ENCODE assay signal across 10 cellular contexts in genomic region chr15:29674661-29675533, GRCh38.
DNase-seq lines count a peak whose midpoint lies in the region; FAIRE-seq and TF ChIP-seq lines count a peak whose summit lies in the region.
"Had no signal": no experiment of that assay in that cellular context is flagged by ENCODE, and none has a peak within 500 bp of the region (broad histone marks: within the 10 kb centered on the region; RNA-seq: fewer than 3 reads in every experiment).

No MANE protein-coding gene starts in this region.

- peak overlapping the region; percentile 51 for H3K4me3 ChIP-seq in AG09309 (ENCODE audit: control insufficient read depth, low read depth, low read length)
- H3K4me3 ChIP-seq in esophagus squamous epithelium, result peak overlapping the region; percentile 28 to 74 (median 45)
- peak overlapping the region; percentile 30 to 79 for H3K4me3 ChIP-seq in muscle layer of duodenum (ENCODE audit: low read depth in 1 of 2, low read length in 2 of 2)
- H3K4me3 ChIP-seq: SK-N-MC had no signal

- H3K4me1 ChIP-seq in esophagus squamous epithelium, result peaks cover 4 to 34% (median 4%) of the 10 kb centered on the region in 3 donors
- H3K4me1 ChIP-seq in muscle layer of duodenum (ENCODE audit: control insufficient read depth in 1 of 2, insufficient read depth in 2 of 2, low read length in 2 of 2), result peaks cover 3 to 6% of the 10 kb centered on the region in 2 donors

- no peaks in the 10 kb centered on the region for H3K36me3 ChIP-seq in esophagus squamous epithelium
- no peaks in the 10 kb centered on the region for H3K36me3 ChIP-seq in muscle layer of duodenum (ENCODE audit: control insufficient read depth in 1 of 2, insufficient read depth in 2 of 2, low read length in 2 of 2)

- H3K27me3 ChIP-seq in esophagus squamous epithelium, result peaks cover 0 to 47% (median 1%) of the 10 kb centered on the region in 4 donors
- H3K27me3 ChIP-seq in muscle layer of duodenum (ENCODE audit: low read depth, low read length), result no peaks in the 10 kb centered on the region

- no peak for FAIRE-seq in urothelium cell line (lab: Jason Lieb, UNC)

- no peak for TF ChIP-seq POLR2A in esophagus squamous epithelium (IDR thresholded peaks at IDR 0.05)

- 6 to 9% methylated on average over 16 to 30 of the region's 74 CpGs for WGBS in esophagus squamous epithelium, 2 donors

- TF ChIP-seq CTCF in AG09309 (IDR thresholded peaks at IDR 0.05; ENCODE audit: control insufficient read depth, insufficient read depth, low read depth, low read length, missing control alignments), result no peak
- no peak for TF ChIP-seq CTCF in esophagus squamous epithelium (IDR thresholded peaks at IDR 0.05)

- DNase-seq in AG09309 (ENCODE audit: low read depth) (no peak), NCI-H510A (lab: John Stamatoyannopoulos, UW) (peak; percentile 71), esophagus squamous epithelium (lab: John Stamatoyannopoulos, UW) (no peak), HK-2 (ENCODE audit: unreplicated experiment) (no peak), urothelium cell line (ENCODE audit: low spot score) (no peak), NCI-H128 (lab: John Stamatoyannopoulos, UW; ENCODE audit: unreplicated experiment) (no peak)
- no peak for DNase-seq in activated naive CD4-positive, alpha-beta T cell treated with Interleukin-2 at 50 U/mL for 16 hours
- DNase-seq: naive thymus-derived CD8-positive, alpha-beta T cell had no signal

- no peaks in the 10 kb centered on the region for H3K9me3 ChIP-seq in esophagus squamous epithelium
- no peaks in the 10 kb centered on the region for H3K9me3 ChIP-seq in muscle layer of duodenum (ENCODE audit: control insufficient read depth in 1 of 2, low read length in 2 of 2)

- intact Hi-C loops in esophagus squamous epithelium (cut with DNase I), result no loop called here

- H3K27ac ChIP-seq in esophagus squamous epithelium (no peak overlapping the region), muscle layer of duodenum (ENCODE audit: low read length) (no peak overlapping the region)
- H3K27ac ChIP-seq: SK-N-MC had no signal
